In the genomic region with DNA sequence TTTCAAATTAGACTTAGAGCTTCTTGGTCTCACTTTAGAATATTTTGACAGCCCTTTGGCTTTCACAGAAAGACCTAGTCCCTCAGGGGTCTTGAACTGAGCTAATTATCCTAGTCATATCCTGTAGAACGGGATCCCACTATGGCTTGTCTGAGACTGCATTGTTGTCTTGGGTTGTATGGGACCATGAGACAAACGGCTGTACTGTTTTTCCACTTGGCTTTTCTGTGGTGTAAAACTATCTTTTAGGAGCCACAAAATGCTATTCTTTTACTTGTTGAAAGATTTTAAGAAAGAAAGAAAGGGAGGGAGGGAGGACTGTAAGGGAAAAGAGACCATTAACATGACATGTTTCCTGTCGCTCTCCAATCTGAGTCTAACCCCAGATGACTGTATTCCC, we compare ENCODE assay signal across 9 cellular contexts.
"Had no signal": no experiment of that assay in that cellular context is flagged by ENCODE, and none has a peak within 500 bp of the region (broad histone marks: within the 10 kb centered on the region; RNA-seq: fewer than 3 reads in every experiment).

No MANE protein-coding gene starts in this region.

- DNase-seq: GM23248, GOT3, H7, HFFc6, IMR-90, KG1 had no signal

- H3K27ac ChIP-seq: GM23248 had no signal

- H3K27ac Mint-ChIP-seq: HFFc6 had no signal

- H3K4me3 Mint-ChIP-seq: HFFc6 had no signal

- ATAC-seq: HCT116, K562 had no signal

- H3K36me3 ChIP-seq: HAP-1 had no signal

- H3K4me3 ChIP-seq: GM23248, HAP-1, K562 had no signal

- H3K9me3 ChIP-seq: HAP-1 had no signal
